In genomic region chr4:26310264-26310663, GRCh38 we compare ENCODE assay signal across 30 cellular contexts.
"Had no signal": no experiment of that assay in that cellular context is flagged by ENCODE, and none has a peak within 500 bp of the region (broad histone marks: within the 10 kb centered on the region; RNA-seq: fewer than 3 reads in every experiment).

No MANE protein-coding gene starts in this region.

- H3K4me1 ChIP-seq: colonic mucosa had no signal

- DNase-seq: activated CD4-positive, alpha-beta memory T cell treated with anti-CD3 and anti-CD28 coated beads for 36 hours; activated CD4-positive, alpha-beta T cell treated with anti-CD3 and anti-CD28 coated beads for 36 hours; activated CD4-positive, alpha-beta T cell treated with anti-CD3 and anti-CD28 coated beads, Interleukin-2, amount 10 ng/mL, durations not matched to agents 24 days and 14 days; activated CD4-positive, CD25-positive, alpha-beta regulatory T cell; activated CD4-positive, CD25-positive, alpha-beta regulatory T cell treated with anti-CD3 and anti-CD28 coated beads, Interleukin-2, amount 50 U/mL, for 72 hours; activated CD8-positive, alpha-beta memory T cell treated with anti-CD3 and anti-CD28 coated beads, Interleukin-2, amount 10 ng/mL, durations not matched to agents 7 days and 5 days; activated CD8-positive, alpha-beta memory T cell treated with anti-CD3 and anti-CD28 coated beads, Interleukin-2, amount 50 U/mL, for 4 hours; activated CD8-positive, alpha-beta T cell treated with anti-CD3 and anti-CD28 coated beads, Interleukin-2, amount 10 ng/mL, durations not matched to agents 7 days and 5 days; activated gamma-delta T cell; activated naive CD4-positive, alpha-beta T cell treated with anti-CD3 and anti-CD28 coated beads, Interleukin-2, amount 50 U/mL, for 16 hours; activated naive CD4-positive, alpha-beta T cell treated with Interleukin-2 at 50 U/mL for 16 hours; activated T-cell treated with anti-CD3 and anti-CD28 coated beads, Interleukin-2, amount 50 U/mL, for 1 hour; activated T-cell treated with anti-CD3 and anti-CD28 coated beads, Interleukin-2, amount 50 U/mL, for 48 hours; amniotic stem cell; anterior cingulate cortex; caudate nucleus; cerebellar nuclear complex; colonic mucosa; effector CD8-positive, alpha-beta T cell; foreskin fibroblast; head of caudate nucleus; SW 1271; T-cell had no signal

- ATAC-seq: activated CD4-positive, alpha-beta T cell treated with anti-CD3 and anti-CD28 coated beads for 36 hours; activated CD8-positive, alpha-beta memory T cell treated with anti-CD3 and anti-CD28 coated beads, Interleukin-2, amount 10 ng/mL, durations not matched to agents 7 days and 5 days; activated CD8-positive, alpha-beta T cell treated with anti-CD3 and anti-CD28 coated beads, Interleukin-2, amount 10 ng/mL, durations not matched to agents 7 days and 5 days; esophagus mucosa; T-cell had no signal

- H3K27me3 ChIP-seq: colonic mucosa had no signal

- FAIRE-seq: astrocyte, endometrium, endothelial cell of umbilical vein, frontal cortex, TTC549 had no signal

- H3K36me3 ChIP-seq: colonic mucosa had no signal

- H3K4me3 ChIP-seq: colonic mucosa had no signal

- H3K9me3 ChIP-seq: colonic mucosa had no signal

- H3K27ac ChIP-seq: colonic mucosa, epithelial cell of prostate had no signal
